In the genomic region with DNA sequence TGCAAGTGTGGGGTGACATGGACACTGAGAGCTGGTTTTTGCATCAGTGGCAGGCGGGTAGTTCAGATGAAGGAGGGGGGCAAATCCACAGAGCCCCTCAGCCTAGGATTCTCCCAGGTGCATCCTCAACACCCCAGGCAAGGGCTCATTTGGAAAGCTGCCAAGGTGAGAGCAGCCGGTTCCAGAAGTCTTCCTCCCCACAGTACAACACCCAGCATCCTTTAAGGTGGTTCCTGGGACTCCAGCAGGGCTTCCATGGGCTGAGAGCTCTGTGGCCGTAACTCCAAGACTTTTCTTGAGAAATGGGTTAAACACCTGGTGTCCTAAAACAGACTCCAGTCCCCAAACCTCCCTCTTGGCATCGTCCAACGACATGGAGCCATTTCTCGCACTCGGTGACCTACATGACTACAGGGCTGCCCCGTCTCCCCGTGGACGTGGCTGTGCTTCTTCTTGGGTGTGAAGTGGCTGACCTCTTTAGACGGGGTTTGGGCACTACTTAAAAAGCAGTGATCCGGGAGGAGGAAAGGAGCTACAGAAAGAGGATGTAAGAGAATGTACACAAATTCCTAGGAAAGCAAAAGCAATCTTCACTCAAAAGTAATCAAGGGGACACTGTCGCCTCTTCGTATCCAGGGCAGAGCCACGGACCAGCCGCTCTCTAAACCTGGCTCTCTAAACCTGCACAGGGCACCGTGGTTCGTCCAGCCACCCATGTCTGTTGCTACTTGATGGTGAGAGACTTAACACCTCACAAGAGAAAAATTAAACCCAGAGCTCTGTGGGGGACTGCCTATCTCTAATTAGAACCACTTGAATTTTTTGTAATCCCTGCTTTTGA, we compare ENCODE assay signal across 10 cellular contexts. TPM values are rescaled to one million over a fixed set of nuclear protein-coding genes. Genes with fewer than 3 reads are reported as not detected.
DNase-seq lines count a peak whose midpoint lies in the region; ATAC-seq and TF ChIP-seq lines count a peak whose summit lies in the region.
"Had no signal": no experiment of that assay in that cellular context is flagged by ENCODE, and none has a peak within 500 bp of the region (broad histone marks: within the 10 kb centered on the region; RNA-seq: fewer than 3 reads in every experiment).

No MANE protein-coding gene starts in this region.

- peak overlapping the region; percentile 81 for H3K4me3 Mint-ChIP-seq in activated CD4-positive, alpha-beta T cell treated with anti-CD3 and anti-CD28 coated beads, Interleukin-2, amount 10 ng/mL, durations not matched to agents 24 days and 14 days

- no peak for ATAC-seq in GM18505 (IDR thresholded peaks at IDR 0.05; ENCODE audit: unreplicated experiment)
- no peak for ATAC-seq in GM18907 (IDR thresholded peaks at IDR 0.05; ENCODE audit: unreplicated experiment)
- ATAC-seq: Panc1 had no signal

- 60 to 78% (median 76%) methylated on average over 17 to 18 of the region's 18 CpGs for WGBS in stomach, 5 donors

- H3K27me3 Mint-ChIP-seq in activated CD4-positive, alpha-beta T cell treated with anti-CD3 and anti-CD28 coated beads, Interleukin-2, amount 10 ng/mL, durations not matched to agents 24 days and 14 days = no peaks in the 10 kb centered on the region

- H3K9me2 ChIP-seq in OCI-LY7 (ENCODE audit: insufficient read depth, low read length) = no peaks in the 10 kb centered on the region

- no peaks in the 10 kb centered on the region for H3K27me3 ChIP-seq in stomach

- H3K4me1 ChIP-seq in OCI-LY7 (ENCODE audit: insufficient read depth, low read length, poor library complexity, severe bottlenecking) = peaks cover 95% of the 10 kb centered on the region
- H3K4me1 ChIP-seq in stomach = peaks cover 90 to 100% (median 98%) of the 10 kb centered on the region in 4 donors

- CTCF ChIA-PET in OCI-LY7 (lab: Charles Lee; ENCODE audit: unreplicated experiment) = interaction anchor here (0.7 to 1.2 kb wide), 3 partner anchors 61 to 263 kb away, joined by 3 to 4 read pairs (median 3); no protein-coding TSS in a partner anchor

- no peaks in the 10 kb centered on the region; the same call in 1 of the 2 replicates for H4K20me1 ChIP-seq in OCI-LY7 (ENCODE audit: insufficient read depth, low read length)

- peaks cover 93% of the 10 kb centered on the region for H3K79me2 ChIP-seq in OCI-LY7 (ENCODE audit: insufficient read depth, low read depth, low read length)

- H3K4me2 ChIP-seq in OCI-LY7 (ENCODE audit: low read length) = peak overlapping the region; percentile 80

- H3K4me3 ChIP-seq in OCI-LY7 (ENCODE audit: low read depth, low read length, poor library complexity, severe bottlenecking) (peak overlapping the region; percentile 58), stomach (no peak overlapping the region)

- peak overlapping the region; percentile 96 for H3K27ac ChIP-seq in OCI-LY7 (ENCODE audit: low read depth, low read length, poor library complexity, severe bottlenecking)
- peak overlapping the region; percentile 76 for H3K27ac ChIP-seq in epithelial cell of prostate
- peak overlapping the region in 4 of 5 donors; percentile 75 to 84 (median 80) for H3K27ac ChIP-seq in stomach

- H3K36me3 ChIP-seq in OCI-LY7 (ENCODE audit: insufficient read depth, low read length) = peaks cover 39% of the 10 kb centered on the region; the same call in 1 of the 2 replicates
- no peaks in the 10 kb centered on the region for H3K36me3 ChIP-seq in stomach

- intact Hi-C loops in activated CD4-positive, alpha-beta T cell treated with anti-CD3 and anti-CD28 coated beads, Interleukin-2, amount 10 ng/mL, durations not matched to agents 24 days and 14 days (cut with micrococcal nuclease) = loop anchor here (1.0 to 5.0 kb wide), 2 partner anchors 10 to 50 kb away; partner anchors contain the start of genes NDUFA11 and VMAC
- intact Hi-C loops in OCI-LY7 (cut with micrococcal nuclease; ENCODE audit: unreplicated experiment) = loop anchor here (5.0 kb wide), 1 partner anchor 50 kb away; the partner anchor contains the start of genes NDUFA11 and VMAC
- intact Hi-C loops in stomach (cut with DNase I; ENCODE audit: low total_unique reads) = no loop called here

- H3K36me3 Mint-ChIP-seq in activated CD4-positive, alpha-beta T cell treated with anti-CD3 and anti-CD28 coated beads, Interleukin-2, amount 10 ng/mL, durations not matched to agents 24 days and 14 days (ENCODE audit: low read depth) = peaks cover 32% of the 10 kb centered on the region

- peak overlapping the region; percentile 95 for H3K27ac Mint-ChIP-seq in activated CD4-positive, alpha-beta T cell treated with anti-CD3 and anti-CD28 coated beads, Interleukin-2, amount 10 ng/mL, durations not matched to agents 24 days and 14 days

- no peak for TF ChIP-seq EP300 in stomach (IDR thresholded peaks at IDR 0.05)

- H3K9me3 ChIP-seq in OCI-LY7 (ENCODE audit: low read length) (no peaks in the 10 kb centered on the region), stomach (no peaks in the 10 kb centered on the region)

- no peak for TF ChIP-seq CTCF in OCI-LY7 (conservative IDR thresholded peaks at IDR 0.05; ENCODE audit: low read length)
- no peak for TF ChIP-seq CTCF in stomach (IDR thresholded peaks at IDR 0.05)

- TF ChIP-seq POLR2A in stomach (IDR thresholded peaks at IDR 0.05) (no peak), GM18505 (IDR thresholded peaks at IDR 0.05; ENCODE audit: borderline replicate concordance, extremely low read depth, insufficient read depth, insufficient read length) (no peak)

- BruUV-seq in OCI-LY7 (replicated peaks; lab: Mats Ljungman, UMichigan) = no TSS peak

- H2AFZ ChIP-seq in OCI-LY7 (ENCODE audit: low read length) = no peak overlapping the region

- POLR2A ChIA-PET in OCI-LY7 (lab: Charles Lee) = interaction anchor here (0.6 to 1.8 kb wide), 6 partner anchors 14 to 483 kb away, joined by 3 to 7 read pairs (median 4); no protein-coding TSS in a partner anchor

- H3K4me1 Mint-ChIP-seq in activated CD4-positive, alpha-beta T cell treated with anti-CD3 and anti-CD28 coated beads, Interleukin-2, amount 10 ng/mL, durations not matched to agents 24 days and 14 days = peaks cover 83% of the 10 kb centered on the region

- no peaks in the 10 kb centered on the region for H3K9me3 Mint-ChIP-seq in activated CD4-positive, alpha-beta T cell treated with anti-CD3 and anti-CD28 coated beads, Interleukin-2, amount 10 ng/mL, durations not matched to agents 24 days and 14 days

- DNase-seq in activated CD4-positive, alpha-beta T cell treated with anti-CD3 and anti-CD28 coated beads, Interleukin-2, amount 10 ng/mL, durations not matched to agents 24 days and 14 days = no peak
- DNase-seq in activated CD4-positive, alpha-beta T cell treated with anti-CD3 and anti-CD28 coated beads, Interleukin-2, amount 50 U/mL, for 4 hours = no peak
- no peak for DNase-seq in OCI-LY7 (ENCODE audit: low spot score)
- DNase-seq in epithelial cell of prostate (ENCODE audit: low read depth, low spot score) = no peak
- DNase-seq in stomach = no peak
- DNase-seq in activated CD4-positive, CD25-positive, alpha-beta regulatory T cell (lab: John Stamatoyannopoulos, UW) = no peak
- DNase-seq: activated CD8-positive, alpha-beta memory T cell treated with anti-CD3 and anti-CD28 coated beads, Interleukin-2, amount 50 U/mL, for 48 hours had no signal

RNA-seq across cellular contexts. Expression of gene RANBP3, which starts 25.5 kb away (rescaled TPM):
- 105 and 114 TPM in 2 replicates for total RNA-seq in activated CD4-positive, alpha-beta T cell treated with anti-CD3 and anti-CD28 coated beads, Interleukin-2, amount 10 ng/mL, durations not matched to agents 24 days and 14 days
- 63.7 and 74.3 TPM in 2 replicates for total RNA-seq in OCI-LY7 (2014; rRNA removed; shearing (Covaris generic))
- total RNA-seq in OCI-LY7 (2022) (90.2 and 99.9 TPM in 2 replicates), stomach (100 to 1,000 TPM in 2 of 5 donors, 10 to 100 TPM in 3; 28.6 to 235 (median 85.9) TPM)
- polyA plus RNA-seq in stomach = 10 to 100 TPM; 27.7 to 34.4 (median 31.2) TPM

RNA-seq across cellular contexts. Expression of gene CAPS, which starts 38.4 kb away (rescaled TPM):
- total RNA-seq in activated CD4-positive, alpha-beta T cell treated with anti-CD3 and anti-CD28 coated beads, Interleukin-2, amount 10 ng/mL, durations not matched to agents 24 days and 14 days = 4.0 and 4.1 TPM in 2 replicates
- total RNA-seq in OCI-LY7 (2014; rRNA removed; shearing (Covaris generic)) = 5.6 and 8.1 TPM in 2 replicates
- total RNA-seq in OCI-LY7 (2022) = 11.0 and 12.9 TPM in 2 replicates
- 100 to 1,000 TPM in 1 of 5 donors, 10 to 100 TPM in 4; 27.2 to 143 (median 54.8) TPM for total RNA-seq in stomach
- polyA plus RNA-seq in stomach = 10 to 100 TPM; 34.5 to 50.4 (median 44.0) TPM

RNA-seq across cellular contexts. Expression of gene VMAC, which starts 47.7 kb away (rescaled TPM):
- total RNA-seq in activated CD4-positive, alpha-beta T cell treated with anti-CD3 and anti-CD28 coated beads, Interleukin-2, amount 10 ng/mL, durations not matched to agents 24 days and 14 days = 2.7 and 3.2 TPM in 2 replicates
- total RNA-seq in OCI-LY7 (2014; rRNA removed; shearing (Covaris generic)) = 6.6 and 6.8 TPM in 2 replicates
- total RNA-seq in OCI-LY7 (2022) (6.0 and 7.9 TPM in 2 replicates), stomach (10 to 100 TPM in 3 of 5 donors, 1 to 10 TPM in 2; 3.6 to 60.8 (median 13.8) TPM)
- polyA plus RNA-seq in stomach = 1 to 10 TPM; 4.3 to 5.0 (median 4.7) TPM

RNA-seq across cellular contexts. Expression of gene NDUFA11, which starts 48.8 kb away (rescaled TPM):
- total RNA-seq in activated CD4-positive, alpha-beta T cell treated with anti-CD3 and anti-CD28 coated beads, Interleukin-2, amount 10 ng/mL, durations not matched to agents 24 days and 14 days = 237 and 251 TPM in 2 replicates
- 217 and 293 TPM in 2 replicates for total RNA-seq in OCI-LY7 (2014; rRNA removed; shearing (Covaris generic))
- total RNA-seq in OCI-LY7 (2022) = 248 and 280 TPM in 2 replicates
- 100 to 1,000 TPM in 4 of 5 donors, 10 to 100 TPM in 1; 22.2 to 474 (median 130) TPM for total RNA-seq in stomach
- polyA plus RNA-seq in stomach = 100 to 1,000 TPM; 490 to 524 (median 492) TPM
